In genomic region chr17:81684442-81684911, GRCh38 we compare ENCODE assay signal across 8 cellular contexts. TPM values are rescaled to one million over a fixed set of nuclear protein-coding genes. Genes with fewer than 3 reads are reported as not detected.
DNase-seq lines count a peak whose midpoint lies in the region; ATAC-seq and TF ChIP-seq lines count a peak whose summit lies in the region.

No MANE protein-coding gene starts in this region.

- H3K4me1 Mint-ChIP-seq in CD4-positive, alpha-beta T cell (ENCODE audit: low read depth): peaks cover 24% of the 10 kb centered on the region
- H3K4me1 Mint-ChIP-seq in MCF 10A (ENCODE audit: insufficient read depth, unreplicated experiment): peaks cover 5% of the 10 kb centered on the region

- peaks cover 52% of the 10 kb centered on the region for H3K36me3 Mint-ChIP-seq in CD4-positive, alpha-beta T cell (ENCODE audit: low read depth)
- peaks cover 51% of the 10 kb centered on the region for H3K36me3 Mint-ChIP-seq in MCF 10A (ENCODE audit: insufficient read depth, unreplicated experiment)

- H3K4me1 ChIP-seq in HUES48 (ENCODE audit: control insufficient read depth, insufficient read depth, low read length) (peaks cover 9% of the 10 kb centered on the region), lung (ENCODE audit: control insufficient read depth in 2 of 2, insufficient read depth in 2 of 2, low read length in 2 of 2) (peaks cover 5 to 13% of the 10 kb centered on the region in 2 donors), aorta (ENCODE audit: control insufficient read depth in 1 of 2, insufficient read depth in 2 of 2, low read length in 2 of 2) (no peaks in the 10 kb centered on the region)

- H3K4me3 ChIP-seq in HUES48 (ENCODE audit: low read depth, low read length) (peak overlapping the region; percentile 81), lung (peak overlapping the region; percentile 88), aorta (ENCODE audit: low read length in 2 of 2) (peak overlapping the region; percentile 90 to 93)

- H3K36me3 ChIP-seq in HUES48 (ENCODE audit: control insufficient read depth, insufficient read depth, low read length) (peaks cover 52% of the 10 kb centered on the region), lung (ENCODE audit: control insufficient read depth in 2 of 2, insufficient read depth in 2 of 2, low read length in 2 of 2) (peaks cover 2 to 43% of the 10 kb centered on the region in 2 donors), aorta (ENCODE audit: control insufficient read depth in 1 of 2, insufficient read depth in 2 of 2, low read length in 1 of 2) (no peaks in the 10 kb centered on the region)

- BruUV-seq in MCF 10A (replicated peaks; lab: Mats Ljungman, UMichigan): TSS peak; percentile 77

- no peak for ATAC-seq in CD4-positive, alpha-beta T cell (ENCODE audit: poor library complexity)
- ATAC-seq in lung (ENCODE audit: insufficient read depth, low FRiP score) (peak; percentile 48), aorta (ENCODE audit: low FRiP score) (no peak), GM21619 (IDR thresholded peaks at IDR 0.05; ENCODE audit: unreplicated experiment) (no peak)

- intact Hi-C loops in CD4-positive, alpha-beta T cell (cut with DNase I, micrococcal nuclease): loop anchor here (2.0 to 5.0 kb wide), 3 partner anchors 18 to 178 kb away; partner anchors contain the start of genes MRPL12 (in 1 of the 2) and P4HB (in 1 of the 2)
- intact Hi-C loops in MCF 10A (cut with micrococcal nuclease): no loop called here
- intact Hi-C loops in aorta (cut with DNase I): no loop called here

- no peaks in the 10 kb centered on the region for H3K27me3 ChIP-seq in CD4-positive, alpha-beta T cell (ENCODE audit: control insufficient read depth, insufficient read depth, low read length)
- no peaks in the 10 kb centered on the region for H3K27me3 ChIP-seq in HUES48 (ENCODE audit: control insufficient read depth, insufficient read depth, low read length)
- no peaks in the 10 kb centered on the region for H3K27me3 ChIP-seq in lung (ENCODE audit: control insufficient read depth, insufficient read depth)
- no peaks in the 10 kb centered on the region for H3K27me3 ChIP-seq in aorta (ENCODE audit: control insufficient read depth in 1 of 2, insufficient read depth in 2 of 2, low read length in 1 of 2)

- CTCF ChIA-PET in CD4-positive, alpha-beta T cell (lab: Charles Lee): interaction anchor here (1.2 to 1.6 kb wide), 3 partner anchors 9 to 185 kb away, joined by 3 to 5 read pairs (median 3); no protein-coding TSS in a partner anchor
- CTCF ChIA-PET in MCF 10A (lab: Yijun Ruan, JAX): interaction anchor here (0.6 to 0.9 kb wide), 3 partner anchors 16 to 206 kb away, joined by 3 to 5 read pairs (median 4); no protein-coding TSS in a partner anchor

- H3K27ac ChIP-seq in CD4-positive, alpha-beta T cell (ENCODE audit: low read depth, low read length): peak overlapping the region; percentile 50
- H3K27ac ChIP-seq in HUES48 (ENCODE audit: low read depth, low read length) (peak overlapping the region; percentile 65), lung (ENCODE audit: low read depth in 1 of 2, low read length in 1 of 2) (peak overlapping the region; percentile 87 to 94), aorta (ENCODE audit: low read depth in 1 of 2, low read length in 2 of 2) (no peak overlapping the region)

- TF ChIP-seq CTCF in CD4-positive, alpha-beta T cell (IDR thresholded peaks at IDR 0.05): no peak
- TF ChIP-seq CTCF in MCF 10A (IDR thresholded peaks at IDR 0.05; ENCODE audit: unreplicated experiment) (no peak), lung (IDR thresholded peaks at IDR 0.05; ENCODE audit: control extremely low read depth, extremely low read depth) (no peak)

- 3% methylated on average over 16 of the region's 16 CpGs for WGBS in lung, 2 donors
- WGBS in aorta, 2 donors: 4% methylated on average over 16 of the region's 16 CpGs

- peak overlapping the region; percentile 48 for H3K9ac ChIP-seq in HUES48 (ENCODE audit: low read depth, low read length)

- peak overlapping the region; percentile 84 for H3K4me3 Mint-ChIP-seq in CD4-positive, alpha-beta T cell
- peak overlapping the region; percentile 91 for H3K4me3 Mint-ChIP-seq in MCF 10A (ENCODE audit: unreplicated experiment)

- no peak for DNase-seq in CD4-positive, alpha-beta T cell
- DNase-seq in MCF 10A (ENCODE audit: unreplicated experiment) (no peak), lung (ENCODE audit: low spot score) (no peak), aorta (peak in 1 of 2 donors; percentile 72), kidney tubule cell (ENCODE audit: low spot score) (no peak), NCI-H1105 (lab: John Stamatoyannopoulos, UW) (no peak)

- H3K27ac Mint-ChIP-seq in CD4-positive, alpha-beta T cell: peak overlapping the region; percentile 79
- peak overlapping the region; percentile 89 for H3K27ac Mint-ChIP-seq in MCF 10A (ENCODE audit: low read depth, unreplicated experiment)

- no peaks in the 10 kb centered on the region for H3K9me3 Mint-ChIP-seq in CD4-positive, alpha-beta T cell
- no peaks in the 10 kb centered on the region for H3K9me3 Mint-ChIP-seq in MCF 10A (ENCODE audit: unreplicated experiment)

- H3K27me3 Mint-ChIP-seq in CD4-positive, alpha-beta T cell: no peaks in the 10 kb centered on the region
- no peaks in the 10 kb centered on the region for H3K27me3 Mint-ChIP-seq in MCF 10A (ENCODE audit: insufficient read depth, unreplicated experiment)

- POLR2A ChIA-PET in CD4-positive, alpha-beta T cell (lab: Charles Lee): interaction anchor here (0.6 to 4.0 kb wide), 13 partner anchors 11 to 932 kb away, joined by 3 to 43 read pairs (median 5); partner anchors contain the start of genes ACTG1, CCDC137, CENPX and FAAP100
- POLR2A ChIA-PET in MCF 10A (lab: Yijun Ruan, JAX): interaction anchor here (0.6 to 5.0 kb wide), 20 partner anchors 12 to 242 kb away, joined by 3 to 122 read pairs (median 6); partner anchors contain the start of genes CCDC137, FAAP100, MCRIP1 and MRPL12

- no peaks in the 10 kb centered on the region for H3K9me3 ChIP-seq in CD4-positive, alpha-beta T cell (ENCODE audit: control insufficient read depth, low read length)
- H3K9me3 ChIP-seq in HUES48 (ENCODE audit: control insufficient read depth, insufficient read depth, low read length) (no peaks in the 10 kb centered on the region), lung (ENCODE audit: control insufficient read depth in 2 of 2, insufficient read depth in 1 of 2, low read length in 1 of 2) (no peaks in the 10 kb centered on the region), aorta (ENCODE audit: control insufficient read depth, low read length) (no peaks in the 10 kb centered on the region)

RNA-seq across cellular contexts. Expression of gene HGS, which starts 0.7 kb away (rescaled TPM):
- 100 to 1,000 TPM; 118 to 127 TPM for total RNA-seq in CD4-positive, alpha-beta T cell
- total RNA-seq in MCF 10A (2022): 160 and 178 TPM in 2 replicates
- total RNA-seq in lung: 100 to 1,000 TPM in 1 of 2 donors, 10 to 100 TPM in 1; 51.5 to 128 TPM
- 100 to 1,000 TPM; 100 to 115 TPM for polyA plus RNA-seq in lung
- 10 to 100 TPM; 88.1 to 88.7 TPM for total RNA-seq in aorta
- 100 to 1,000 TPM in 1 of 2 donors, 10 to 100 TPM in 1; 49.1 to 277 TPM for polyA plus RNA-seq in aorta

RNA-seq across cellular contexts. Expression of gene ARL16, which starts 0.9 kb away (rescaled TPM):
- 10 to 100 TPM; 35.7 to 38.5 TPM for total RNA-seq in CD4-positive, alpha-beta T cell
- total RNA-seq in MCF 10A (2022): 34.8 and 38.6 TPM in 2 replicates
- 10 to 100 TPM; 27.4 to 31.8 TPM for total RNA-seq in lung
- polyA plus RNA-seq in lung: 10 to 100 TPM; 27.8 to 59.5 TPM
- total RNA-seq in aorta: 10 to 100 TPM; 20.5 to 29.7 TPM
- polyA plus RNA-seq in aorta: 10 to 100 TPM; 38.4 to 87.4 TPM

RNA-seq across cellular contexts. Expression of gene CCDC137, which starts 17.9 kb away (rescaled TPM):
- 10 to 100 TPM; 20.8 to 21.7 TPM for total RNA-seq in CD4-positive, alpha-beta T cell
- total RNA-seq in MCF 10A (2022) (23.9 and 27.1 TPM in 2 replicates), lung (10 to 100 TPM; 10.2 to 23.6 TPM), aorta (10 to 100 TPM; 13.0 to 13.4 TPM)
- polyA plus RNA-seq in lung (10 to 100 TPM; 16.6 to 16.8 TPM), aorta (10 to 100 TPM in 1 of 2 donors, 1 to 10 TPM in 1; 7.9 to 13.7 TPM)

RNA-seq across cellular contexts. Expression of gene OXLD1, which starts 18.1 kb away (rescaled TPM):
- total RNA-seq in CD4-positive, alpha-beta T cell: 10 to 100 TPM; 24.6 to 25.3 TPM
- 47.6 and 54.8 TPM in 2 replicates for total RNA-seq in MCF 10A (2022)
- 10 to 100 TPM in 1 of 2 donors, 1 to 10 TPM in 1; 8.9 to 35.1 TPM for total RNA-seq in lung
- 10 to 100 TPM; 61.3 to 77.7 TPM for polyA plus RNA-seq in lung
- 10 to 100 TPM; 14.0 to 20.0 TPM for total RNA-seq in aorta
- 10 to 100 TPM; 24.8 to 59.3 TPM for polyA plus RNA-seq in aorta

RNA-seq across cellular contexts. Expression of gene MRPL12, which starts 18.7 kb away (rescaled TPM):
- 10 to 100 TPM; 26.2 to 26.5 TPM for total RNA-seq in CD4-positive, alpha-beta T cell
- total RNA-seq in MCF 10A (2022): 82.6 and 143 TPM in 2 replicates
- total RNA-seq in lung: 10 to 100 TPM in 1 of 2 donors, 1 to 10 TPM in 1; 6.1 to 74.9 TPM
- 100 to 1,000 TPM; 132 to 154 TPM for polyA plus RNA-seq in lung
- 10 to 100 TPM; 21.1 to 27.1 TPM for total RNA-seq in aorta
- 10 to 100 TPM; 40.1 to 57.7 TPM for polyA plus RNA-seq in aorta

Comparison
In these comparisons a context has a peak if more than half of its experiments do, and no peak if none do; other contexts are left out.
1. H3K27ac ChIP-seq: peak in CD4-positive, alpha-beta T cell (single experiment), HUES48 (single experiment) and lung (2 of 2); none in aorta (0 of 2).
2. intact Hi-C loops: an anchor here in CD4-positive, alpha-beta T cell (2.0 to 5.0 kb wide); none called in MCF 10A and aorta.
3. Peak in every context shown above with its lines, with median percentiles within 50 percentile points of each other: H3K4me3 ChIP-seq.